ENCODE assay signal across 14 cellular contexts in the genomic region with DNA sequence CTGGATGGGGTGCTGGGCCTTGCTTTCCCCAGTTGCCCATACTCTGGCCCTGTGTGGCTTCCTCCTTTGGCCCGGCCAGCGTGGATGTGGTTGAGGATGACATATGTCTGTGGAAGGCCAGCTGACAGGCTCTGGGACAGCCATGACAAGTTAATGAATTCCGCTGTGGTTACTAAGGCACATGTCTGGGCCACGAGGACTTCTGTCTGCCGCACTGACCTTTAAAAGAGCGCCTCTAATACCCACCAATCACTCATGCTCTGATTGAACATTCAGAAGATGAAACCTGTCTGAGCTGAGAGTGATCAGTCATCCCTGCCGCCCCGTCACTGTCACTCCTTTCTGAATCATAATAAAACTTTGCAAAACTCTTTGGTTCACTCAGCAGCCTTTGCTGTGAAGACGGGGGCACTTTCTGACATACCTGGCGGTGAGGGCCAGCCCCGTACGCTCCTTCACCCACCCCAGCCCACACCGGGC.
DNase-seq lines count a peak whose midpoint lies in the region; ATAC-seq, FAIRE-seq and TF ChIP-seq lines count a peak whose summit lies in the region.
"Had no signal": no experiment of that assay in that cellular context is flagged by ENCODE, and none has a peak within 500 bp of the region (broad histone marks: within the 10 kb centered on the region; RNA-seq: fewer than 3 reads in every experiment).

No MANE protein-coding gene starts in this region.

- H3K9me3 ChIP-seq in mammary epithelial cell (replicated peaks; ENCODE audit: insufficient read depth, low read length) (no peaks in the 10 kb centered on the region), pancreas (no peaks in the 10 kb centered on the region), GM23248 (ENCODE audit: low read depth) (no peaks in the 10 kb centered on the region)
- H3K9me3 ChIP-seq: heart right ventricle had no signal

- no peaks in the 10 kb centered on the region for H3K9me2 ChIP-seq in GM23248 (ENCODE audit: insufficient read depth)

- no peaks in the 10 kb centered on the region for H3K36me3 Mint-ChIP-seq in activated naive CD4-positive, alpha-beta T cell treated with anti-CD3 and anti-CD28 coated beads, Interleukin-2, amount 50 U/mL, for 72 hours
- no peaks in the 10 kb centered on the region for H3K36me3 Mint-ChIP-seq in activated naive CD4-positive, alpha-beta T cell treated with anti-CD3 and anti-CD28 coated beads, Interleukin-2, amount 10 ng/mL, durations not matched to agents 7 days and 5 days
- no peaks in the 10 kb centered on the region for H3K36me3 Mint-ChIP-seq in activated T-cell treated with anti-CD3 and anti-CD28 coated beads, Interleukin-2, amount 50 U/mL, for 4 hours (ENCODE audit: insufficient read depth)
- H3K36me3 Mint-ChIP-seq: memory B cell had no signal

- H3K9me3 Mint-ChIP-seq in activated naive CD4-positive, alpha-beta T cell treated with anti-CD3 and anti-CD28 coated beads, Interleukin-2, amount 50 U/mL, for 72 hours, result no peaks in the 10 kb centered on the region
- no peaks in the 10 kb centered on the region for H3K9me3 Mint-ChIP-seq in activated naive CD4-positive, alpha-beta T cell treated with anti-CD3 and anti-CD28 coated beads, Interleukin-2, amount 10 ng/mL, durations not matched to agents 7 days and 5 days
- no peaks in the 10 kb centered on the region for H3K9me3 Mint-ChIP-seq in activated T-cell treated with anti-CD3 and anti-CD28 coated beads, Interleukin-2, amount 50 U/mL, for 4 hours
- H3K9me3 Mint-ChIP-seq in stimulated activated naive CD8-positive, alpha-beta T cell treated with anti-CD3 and anti-CD28 coated beads, Interleukin-15, amount 100 ng/mL, for 72 hours, result no peaks in the 10 kb centered on the region
- H3K9me3 Mint-ChIP-seq: memory B cell had no signal

- H2AFZ ChIP-seq in mammary epithelial cell (ENCODE audit: low read depth, low read length), result no peak overlapping the region
- no peak overlapping the region for H2AFZ ChIP-seq in GM23248

- WGBS in mammary epithelial cell (ENCODE audit: low coverage, missing lambda C conversion rate), result 84% methylated on average over 12 of the region's 13 CpGs
- 85 to 89% methylated on average over 13 of the region's 13 CpGs for WGBS in pancreas, 2 donors
- 74 to 76% methylated on average over 13 of the region's 13 CpGs for WGBS in GM23248 (ENCODE audit: low coverage in 1 of 2, low lambda C conversion rate in 2 of 2, missing lambda C conversion rate in 2 of 2), 2 experiments

- TF ChIP-seq CTCF in mammary epithelial cell (conservative IDR thresholded peaks at IDR 0.05 in 1 of 2, IDR thresholded peaks at IDR 0.05 in 1 of 2; ENCODE audit: extremely low read depth in 1 of 2, insufficient read depth in 1 of 2, low read depth in 1 of 2, low read length in 2 of 2), result no peak
- TF ChIP-seq CTCF in pancreas (IDR thresholded peaks at IDR 0.05), result no peak

- no peaks in the 10 kb centered on the region for H3K36me3 ChIP-seq in mammary epithelial cell (ENCODE audit: insufficient read depth, low read length)
- H3K36me3 ChIP-seq in pancreas, result no peaks in the 10 kb centered on the region
- H3K36me3 ChIP-seq in GM23248 (ENCODE audit: low read depth), result no peaks in the 10 kb centered on the region
- H3K36me3 ChIP-seq: heart right ventricle had no signal

- no peak overlapping the region for H3K4me2 ChIP-seq in mammary epithelial cell (ENCODE audit: insufficient read depth, low read depth, low read length)
- H3K4me2 ChIP-seq in GM23248 (ENCODE audit: unreplicated experiment), result no peak overlapping the region

- ATAC-seq in activated naive CD4-positive, alpha-beta T cell treated with anti-CD3 and anti-CD28 coated beads, Interleukin-2, amount 50 U/mL, for 72 hours, result peak; percentile 95 to 97
- ATAC-seq in HG02973 (IDR thresholded peaks at IDR 0.05; ENCODE audit: unreplicated experiment) (peak; percentile 61), pancreas (no peak)
- peak; percentile 92 to 93 for ATAC-seq in activated T-cell treated with anti-CD3 and anti-CD28 coated beads, Interleukin-2, amount 50 U/mL, for 4 hours
- ATAC-seq in stimulated activated naive CD8-positive, alpha-beta T cell treated with anti-CD3 and anti-CD28 coated beads, Interleukin-15, amount 100 ng/mL, for 72 hours, result peak; percentile 63
- ATAC-seq: heart right ventricle had no signal

- FAIRE-seq in pancreas (lab: Jason Lieb, UNC), result no peak

- no peaks in the 10 kb centered on the region for H3F3A ChIP-seq in GM23248 (ENCODE audit: insufficient read depth)

- H3K79me2 ChIP-seq in mammary epithelial cell (ENCODE audit: insufficient read depth, low read length), result no peaks in the 10 kb centered on the region
- no peaks in the 10 kb centered on the region for H3K79me2 ChIP-seq in GM23248 (ENCODE audit: insufficient read depth)

- in situ Hi-C loops in mammary epithelial cell (cut with MboI; ENCODE audit: low sequenced_read_pairs in 2 of 2), result loop anchor here (10.0 to 25.0 kb wide), 4 partner anchors 799 to 1224 kb away; a partner anchor contains a TSS
- in situ Hi-C loops in GM23248 (cut with MboI), result loop anchor here (25.0 kb wide), 1 partner anchor 1224 kb away; no protein-coding TSS in a partner anchor

- H3K27ac Mint-ChIP-seq in activated naive CD4-positive, alpha-beta T cell treated with anti-CD3 and anti-CD28 coated beads, Interleukin-2, amount 50 U/mL, for 72 hours, result peak overlapping the region in 1 of 2 donors; percentile 12
- H3K27ac Mint-ChIP-seq in activated naive CD4-positive, alpha-beta T cell treated with anti-CD3 and anti-CD28 coated beads, Interleukin-2, amount 10 ng/mL, durations not matched to agents 7 days and 5 days, result no peak overlapping the region
- H3K27ac Mint-ChIP-seq in stimulated activated naive CD8-positive, alpha-beta T cell treated with anti-CD3 and anti-CD28 coated beads, Interleukin-15, amount 100 ng/mL, for 72 hours, result no peak overlapping the region
- H3K27ac Mint-ChIP-seq: endodermal cell, memory B cell had no signal

- CTCF ChIA-PET in activated naive CD4-positive, alpha-beta T cell treated with anti-CD3 and anti-CD28 coated beads, Interleukin-2, amount 10 ng/mL, durations not matched to agents 7 days and 5 days (lab: Charles Lee), result interaction anchor here (1.3 kb wide), 1 partner anchor 71 kb away, joined by 3 read pairs; no protein-coding TSS in a partner anchor
- CTCF ChIA-PET in mammary epithelial cell (lab: Charles Lee; ENCODE audit: low non-redundant PET), result no interaction called here

- peaks cover 17% of the 10 kb centered on the region for H3K27me3 Mint-ChIP-seq in activated naive CD4-positive, alpha-beta T cell treated with anti-CD3 and anti-CD28 coated beads, Interleukin-2, amount 10 ng/mL, durations not matched to agents 7 days and 5 days
- peaks cover 28% of the 10 kb centered on the region for H3K27me3 Mint-ChIP-seq in activated T-cell treated with anti-CD3 and anti-CD28 coated beads, Interleukin-2, amount 50 U/mL, for 4 hours (ENCODE audit: low read depth)
- H3K27me3 Mint-ChIP-seq in stimulated activated naive CD8-positive, alpha-beta T cell treated with anti-CD3 and anti-CD28 coated beads, Interleukin-15, amount 100 ng/mL, for 72 hours, result peaks cover 39% of the 10 kb centered on the region

- H3K27me3 ChIP-seq in mammary epithelial cell (ENCODE audit: insufficient read depth, low read length) (no peaks in the 10 kb centered on the region), pancreas (no peaks in the 10 kb centered on the region), GM23248 (replicated peaks; ENCODE audit: insufficient read depth) (peaks cover 47% of the 10 kb centered on the region)

- H3K4me3 Mint-ChIP-seq in activated naive CD4-positive, alpha-beta T cell treated with anti-CD3 and anti-CD28 coated beads, Interleukin-2, amount 10 ng/mL, durations not matched to agents 7 days and 5 days, result no peak overlapping the region
- no peak overlapping the region for H3K4me3 Mint-ChIP-seq in activated T-cell treated with anti-CD3 and anti-CD28 coated beads, Interleukin-2, amount 50 U/mL, for 4 hours
- no peak overlapping the region for H3K4me3 Mint-ChIP-seq in stimulated activated naive CD8-positive, alpha-beta T cell treated with anti-CD3 and anti-CD28 coated beads, Interleukin-15, amount 100 ng/mL, for 72 hours
- H3K4me3 Mint-ChIP-seq: endodermal cell, memory B cell had no signal

- no TSS peak for BruUV-seq in mammary epithelial cell (replicated peaks; lab: Mats Ljungman, UMichigan)

- H3K4me3 ChIP-seq in mammary epithelial cell (replicated peaks in 1 of 3; ENCODE audit: insufficient read depth in 1 of 3, low read depth in 2 of 3, low read length in 3 of 3), result no peak overlapping the region
- no peak overlapping the region for H3K4me3 ChIP-seq in pancreas
- no peak overlapping the region for H3K4me3 ChIP-seq in GM23248
- H3K4me3 ChIP-seq: heart right ventricle had no signal

- H3K27ac ChIP-seq in mammary epithelial cell (ENCODE audit: insufficient read depth, low read depth, low read length) (no peak overlapping the region), pancreas (no peak overlapping the region), GM23248 (no peak overlapping the region)
- H3K27ac ChIP-seq: heart right ventricle had no signal

- dilution Hi-C loops in mammary epithelial cell (cut with HindIII; ENCODE audit: low sequenced_read_pairs), result no loop called here

- H3K4me1 ChIP-seq in mammary epithelial cell (ENCODE audit: insufficient read depth, low read length) (no peaks in the 10 kb centered on the region), pancreas (no peaks in the 10 kb centered on the region), GM23248 (ENCODE audit: insufficient read depth) (no peaks in the 10 kb centered on the region)
- H3K4me1 ChIP-seq: heart right ventricle had no signal

- peak; percentile 50 to 77 for DNase-seq in activated naive CD4-positive, alpha-beta T cell treated with anti-CD3 and anti-CD28 coated beads, Interleukin-2, amount 50 U/mL, for 72 hours (ENCODE audit: low spot score in 2 of 2)
- DNase-seq in activated naive CD4-positive, alpha-beta T cell treated with anti-CD3 and anti-CD28 coated beads, Interleukin-2, amount 10 ng/mL, durations not matched to agents 7 days and 5 days, result no peak
- no peak for DNase-seq in activated T-cell treated with anti-CD3 and anti-CD28 coated beads, Interleukin-2, amount 50 U/mL, for 4 hours
- DNase-seq in stimulated activated naive CD8-positive, alpha-beta T cell treated with anti-CD3 and anti-CD28 coated beads, Interleukin-15, amount 100 ng/mL, for 72 hours, result no peak
- DNase-seq in mammary epithelial cell (no peak), pancreas (no peak), GM23248 (no peak)
- DNase-seq: amniotic stem cell, endodermal cell, heart right ventricle, NCI-H446 treated with DMSO at 0.1 percent for 48 hours, Right ventricle myocardium superior had no signal

- H3K9ac ChIP-seq in mammary epithelial cell (ENCODE audit: insufficient read depth, low read length) (no peak overlapping the region), GM23248 (no peak overlapping the region)

- no peaks in the 10 kb centered on the region for H3K4me1 Mint-ChIP-seq in activated naive CD4-positive, alpha-beta T cell treated with anti-CD3 and anti-CD28 coated beads, Interleukin-2, amount 10 ng/mL, durations not matched to agents 7 days and 5 days
- H3K4me1 Mint-ChIP-seq in activated T-cell treated with anti-CD3 and anti-CD28 coated beads, Interleukin-2, amount 50 U/mL, for 4 hours (ENCODE audit: low read depth), result peaks cover 8% of the 10 kb centered on the region
- peaks cover 5% of the 10 kb centered on the region for H3K4me1 Mint-ChIP-seq in stimulated activated naive CD8-positive, alpha-beta T cell treated with anti-CD3 and anti-CD28 coated beads, Interleukin-15, amount 100 ng/mL, for 72 hours
- H3K4me1 Mint-ChIP-seq: memory B cell had no signal

- intact Hi-C loops in mammary epithelial cell (cut with micrococcal nuclease), result no loop called here
- intact Hi-C loops in pancreas (cut with DNase I), result loop anchor here in 1 of 3 donors (10.0 kb wide), 1 partner anchor 451 kb away; no protein-coding TSS in a partner anchor

- no peaks in the 10 kb centered on the region for H4K20me1 ChIP-seq in mammary epithelial cell (ENCODE audit: insufficient read depth, low read length)
- H4K20me1 ChIP-seq in GM23248 (ENCODE audit: insufficient read depth), result no peaks in the 10 kb centered on the region

Comparison
In these comparisons a context has a peak if more than half of its experiments do, and no peak if none do; other contexts are left out.
1. DNase-seq: peak in activated naive CD4-positive, alpha-beta T cell treated with anti-CD3 and anti-CD28 coated beads, Interleukin-2, amount 50 U/mL, for 72 hours (2 of 2); none in activated naive CD4-positive, alpha-beta T cell treated with anti-CD3 and anti-CD28 coated beads, Interleukin-2, amount 10 ng/mL, durations not matched to agents 7 days and 5 days (single experiment), activated T-cell treated with anti-CD3 and anti-CD28 coated beads, Interleukin-2, amount 50 U/mL, for 4 hours (single experiment), stimulated activated naive CD8-positive, alpha-beta T cell treated with anti-CD3 and anti-CD28 coated beads, Interleukin-15, amount 100 ng/mL, for 72 hours (0 of 2), mammary epithelial cell (single experiment), pancreas (0 of 6) and GM23248 (single experiment).
2. ATAC-seq: peak in activated naive CD4-positive, alpha-beta T cell treated with anti-CD3 and anti-CD28 coated beads, Interleukin-2, amount 50 U/mL, for 72 hours (2 of 2), HG02973 (single experiment), activated T-cell treated with anti-CD3 and anti-CD28 coated beads, Interleukin-2, amount 50 U/mL, for 4 hours (2 of 2) and stimulated activated naive CD8-positive, alpha-beta T cell treated with anti-CD3 and anti-CD28 coated beads, Interleukin-15, amount 100 ng/mL, for 72 hours (single experiment); none in pancreas (0 of 4).